6 cellular contexts compared by ENCODE assay signal in genomic region chr18:75697493-75697892, GRCh38.
"Had no signal": no experiment of that assay in that cellular context is flagged by ENCODE, and none has a peak within 500 bp of the region (broad histone marks: within the 10 kb centered on the region; RNA-seq: fewer than 3 reads in every experiment).

No MANE protein-coding gene starts in this region.

- H3K4me3 ChIP-seq: K562 had no signal

- H3K27ac ChIP-seq: HL-60 had no signal

- H3K36me3 Mint-ChIP-seq: IgD-negative memory B cell had no signal

- H3K4me3 Mint-ChIP-seq: IgD-negative memory B cell had no signal

- ATAC-seq: HepG2, K562 had no signal

- H3K27ac Mint-ChIP-seq: IgD-negative memory B cell had no signal

- H3K4me1 Mint-ChIP-seq: IgD-negative memory B cell had no signal

- H3K27me3 Mint-ChIP-seq: IgD-negative memory B cell had no signal

- DNase-seq: IMR-90, KBM-7 had no signal

- H3K9me3 Mint-ChIP-seq: IgD-negative memory B cell had no signal
